ENCODE assay signal across 1 cellular context in genomic region chr11:9573054-9573774, GRCh38.
A peak's percentile ranks its signal among the peaks of the same experiment; 100 is the strongest.
TF ChIP-seq lines count a peak whose summit lies in the region.

WEE1 (plus strand) TSS chr11:9573670; CDS start chr11:9573934, 264 bp downstream.

TF ChIP-seq in HepG2, 621 proteins besides CTCF, POLR2A, EP300 and RAD21 (continued from another document and continues in another):
- TF ChIP-seq CBFB (CRISPR knock-in tag; IDR thresholded peaks at IDR 0.05) = 0 out of 2 replicates have a peak, but pooled peaks have one; percentile 54
- peak; percentile 54; the same call in 1 of the 2 replicates for TF ChIP-seq ZNF800 (CRISPR knock-in tag; IDR thresholded peaks at IDR 0.05)
- TF ChIP-seq ZNF678 (CRISPR knock-in tag; IDR thresholded peaks at IDR 0.05) = no peak
- TF ChIP-seq JUND (CRISPR knock-in tag; IDR thresholded peaks at IDR 0.05) = 0 out of 2 replicates have a peak, but pooled peaks have one; percentile 43
- TF ChIP-seq SMAD9 (CRISPR knock-in tag; IDR thresholded peaks at IDR 0.05) = peak; percentile 21; the same call in 1 of the 2 replicates
- peak; percentile 45; the same call in 1 of the 2 replicates for TF ChIP-seq ZSCAN22 (CRISPR knock-in tag; IDR thresholded peaks at IDR 0.05)
- no peak; the same call in 1 of the 2 replicates for TF ChIP-seq STAG1 (CRISPR knock-in tag; IDR thresholded peaks at IDR 0.05)
- TF ChIP-seq RARA (CRISPR knock-in tag; IDR thresholded peaks at IDR 0.05) = peak; percentile 59; the same call in 1 of the 2 replicates
- TF ChIP-seq ZNF124 (CRISPR knock-in tag; IDR thresholded peaks at IDR 0.05) = peak; percentile 80; the same call in 1 of the 2 replicates
- TF ChIP-seq TAF1 (CRISPR knock-in tag; IDR thresholded peaks at IDR 0.05) = peak; percentile 86
- TF ChIP-seq ZNF512 (CRISPR knock-in tag; IDR thresholded peaks at IDR 0.05) = no peak
- TF ChIP-seq ZNF431 (CRISPR knock-in tag; IDR thresholded peaks at IDR 0.05; ENCODE audit: borderline replicate concordance, low read depth) = peak; percentile 26
- TF ChIP-seq ZNF639 (CRISPR knock-in tag; conservative IDR thresholded peaks at IDR 0.05) = peak; percentile 82
- no peak for TF ChIP-seq HMGA1 (CRISPR knock-in tag; conservative IDR thresholded peaks at IDR 0.05)
- 0 out of 2 replicates have a peak, but pooled peaks have one; percentile 59 for TF ChIP-seq ZNF383 (CRISPR knock-in tag; IDR thresholded peaks at IDR 0.05; ENCODE audit: borderline replicate concordance)
- TF ChIP-seq NFKBIZ (CRISPR knock-in tag; IDR thresholded peaks at IDR 0.05) = no peak
- TF ChIP-seq SOX13 (IDR thresholded peaks at IDR 0.05) = no peak
- peak in 1 of 2 experiments; percentile 10; a peak in 1 of 4 replicates for TF ChIP-seq SOX13 (CRISPR knock-in tag; conservative IDR thresholded peaks at IDR 0.05 in 1 of 2, IDR thresholded peaks at IDR 0.05 in 1 of 2)
- peak; percentile 58; the same call in 1 of the 2 replicates for TF ChIP-seq ZNF44 (CRISPR knock-in tag; IDR thresholded peaks at IDR 0.05)
- peak; percentile 93 for TF ChIP-seq POGK (CRISPR knock-in tag; conservative IDR thresholded peaks at IDR 0.05)
- TF ChIP-seq USF2 (IDR thresholded peaks at IDR 0.05; ENCODE audit: low read depth, low read length) = peak; percentile 73
- TF ChIP-seq USF2 (CRISPR knock-in tag; IDR thresholded peaks at IDR 0.05; ENCODE audit: borderline replicate concordance) = peak; percentile 83
- peak; percentile 87 for TF ChIP-seq TMF1 (CRISPR knock-in tag; IDR thresholded peaks at IDR 0.05; ENCODE audit: low read depth)
- peak; percentile 94 for TF ChIP-seq ATF7-NPFF (CRISPR knock-in tag; IDR thresholded peaks at IDR 0.05; ENCODE audit: low read depth)
- TF ChIP-seq ZNF451 (CRISPR knock-in tag; IDR thresholded peaks at IDR 0.05) = peak; percentile 81; the same call in 1 of the 2 replicates
- TF ChIP-seq TOE1 (CRISPR knock-in tag; IDR thresholded peaks at IDR 0.05) = no peak; the same call in 1 of the 2 replicates
- TF ChIP-seq ZSCAN25 (CRISPR knock-in tag; IDR thresholded peaks at IDR 0.05) = peak; percentile 38; the same call in 1 of the 2 replicates
- no peak for TF ChIP-seq NFE2L1 (CRISPR knock-in tag; IDR thresholded peaks at IDR 0.05; ENCODE audit: borderline replicate concordance)
- TF ChIP-seq SP140L (CRISPR knock-in tag; IDR thresholded peaks at IDR 0.05; ENCODE audit: borderline replicate concordance) = no peak
- no peak; the same call in 1 of the 2 replicates for TF ChIP-seq NR2F2 (IDR thresholded peaks at IDR 0.05; ENCODE audit: borderline replicate concordance, low read depth)
- no peak; the same call in 1 of the 2 replicates for TF ChIP-seq KDM6A (CRISPR knock-in tag; IDR thresholded peaks at IDR 0.05; ENCODE audit: low read depth)
- TF ChIP-seq ZNF501 (CRISPR knock-in tag; IDR thresholded peaks at IDR 0.05) = peak; percentile 91
- peak; percentile 91 for TF ChIP-seq ZNF543 (CRISPR knock-in tag; IDR thresholded peaks at IDR 0.05)
- no peak for TF ChIP-seq RFX3 (CRISPR knock-in tag; IDR thresholded peaks at IDR 0.05)
- TF ChIP-seq ZNF709 (CRISPR knock-in tag; IDR thresholded peaks at IDR 0.05) = peak; percentile 68; the same call in 1 of the 2 replicates
- no peak; the same call in none of the 2 replicates for TF ChIP-seq FOXA3 (CRISPR knock-in tag; IDR thresholded peaks at IDR 0.05)
- peak; percentile 54 for TF ChIP-seq GATAD1 (CRISPR knock-in tag; IDR thresholded peaks at IDR 0.05)
- no peak for TF ChIP-seq HMG20B (CRISPR knock-in tag; conservative IDR thresholded peaks at IDR 0.05)
- peak; percentile 78 for TF ChIP-seq XRCC5 (optimal IDR thresholded peaks at IDR 0.05; ENCODE audit: low read length)
- 0 out of 2 replicates have a peak, but pooled peaks have one; percentile 10 for TF ChIP-seq GATA4 (IDR thresholded peaks at IDR 0.05; ENCODE audit: borderline replicate concordance, low read depth)
- TF ChIP-seq ZNF879 (CRISPR knock-in tag; IDR thresholded peaks at IDR 0.05) = peak; percentile 17; the same call in 1 of the 2 replicates
- peak; percentile 83; the same call in 1 of the 2 replicates for TF ChIP-seq CHCHD3 (CRISPR knock-in tag; IDR thresholded peaks at IDR 0.05)
- TF ChIP-seq ZFY (CRISPR knock-in tag; IDR thresholded peaks at IDR 0.05) = peak; percentile 69
- TF ChIP-seq NR3C1 (CRISPR knock-in tag; IDR thresholded peaks at IDR 0.05) = no peak
- TF ChIP-seq ZNF329 (CRISPR knock-in tag; IDR thresholded peaks at IDR 0.05; ENCODE audit: low read depth) = no peak
- TF ChIP-seq, protein P1, sequence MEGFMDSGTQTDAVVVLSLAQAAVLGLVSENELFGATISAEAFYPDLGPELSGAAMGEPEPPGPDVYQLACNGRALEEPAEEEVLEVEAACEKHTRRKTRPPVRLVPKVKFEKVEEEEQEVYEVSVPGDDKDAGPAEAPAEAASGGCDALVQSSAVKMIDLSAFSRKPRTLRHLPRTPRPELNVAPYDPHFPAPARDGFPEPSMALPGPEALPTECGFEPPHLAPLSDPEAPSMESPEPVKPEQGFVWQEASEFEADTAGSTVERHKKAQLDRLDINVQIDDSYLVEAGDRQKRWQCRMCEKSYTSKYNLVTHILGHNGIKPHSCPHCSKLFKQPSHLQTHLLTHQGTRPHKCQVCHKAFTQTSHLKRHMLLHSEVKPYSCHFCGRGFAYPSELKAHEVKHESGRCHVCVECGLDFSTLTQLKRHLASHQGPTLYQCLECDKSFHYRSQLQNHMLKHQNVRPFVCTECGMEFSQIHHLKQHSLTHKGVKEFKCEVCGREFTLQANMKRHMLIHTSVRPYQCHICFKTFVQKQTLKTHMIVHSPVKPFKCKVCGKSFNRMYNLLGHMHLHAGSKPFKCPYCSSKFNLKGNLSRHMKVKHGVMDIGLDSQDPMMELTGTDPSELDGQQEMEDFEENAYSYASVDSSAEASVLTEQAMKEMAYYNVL (CRISPR knock-in tag; IDR thresholded peaks at IDR 0.05; ENCODE audit: borderline replicate concordance) = peak; percentile 92
- no peak for TF ChIP-seq ETV6 (CRISPR knock-in tag; conservative IDR thresholded peaks at IDR 0.05)
